In genomic region chr2:45072862-45073237, GRCh38 we compare ENCODE assay signal across 20 cellular contexts.
"Had no signal": no experiment of that assay in that cellular context is flagged by ENCODE, and none has a peak within 500 bp of the region (broad histone marks: within the 10 kb centered on the region; RNA-seq: fewer than 3 reads in every experiment).

No MANE protein-coding gene starts in this region.

- H3K36me3 ChIP-seq: colonic mucosa, heart left ventricle, prostate gland, thoracic aorta, upper lobe of left lung had no signal

- H3K4me3 ChIP-seq: colonic mucosa, heart left ventricle, prostate gland, thoracic aorta, upper lobe of left lung had no signal

- H3K9me3 ChIP-seq: colonic mucosa, heart left ventricle, prostate gland, thoracic aorta, upper lobe of left lung had no signal

- H3K27me3 ChIP-seq: colonic mucosa, upper lobe of left lung had no signal

- H3K4me1 ChIP-seq: colonic mucosa, heart left ventricle, prostate gland, upper lobe of left lung had no signal

- ATAC-seq: activated CD4-positive, CD25-positive, alpha-beta regulatory T cell treated with anti-CD3 and anti-CD28 coated beads, Interleukin-2, amount 50 U/mL, for 24 hours; activated CD8-positive, alpha-beta T cell treated with anti-CD3 and anti-CD28 coated beads, Interleukin-2, amount 10 ng/mL, durations not matched to agents 7 days and 5 days; activated naive CD4-positive, alpha-beta T cell treated with anti-CD3 and anti-CD28 coated beads, Interleukin-2, amount 50 U/mL, for 72 hours; activated T-helper 17 cell treated with anti-CD3 and anti-CD28 coated beads, Interleukin-2, amount 50 U/mL, for 72 hours; heart left ventricle; right cardiac atrium; T-cell had no signal

- DNase-seq: activated CD4-positive, alpha-beta T cell treated with anti-CD3 and anti-CD28 coated beads, Interleukin-2, amount 50 U/mL, for 1 hour; activated T-cell treated with anti-CD3 and anti-CD28 coated beads, Interleukin-2, amount 50 U/mL, for 24 hours; aorta; central memory CD4-positive, alpha-beta T cell; colonic mucosa; endodermal cell; heart left ventricle; kidney; right cardiac atrium; stimulated activated CD4-positive, alpha-beta T cell treated with anti-CD3 and anti-CD28 coated beads, Interleukin-4, amount 100 ng/mL, for 24 hours; stimulated activated naive CD4-positive, alpha-beta T cell treated with Interleukin-2 at 50 U/mL for 16 hours; T-cell had no signal

- H3K27ac ChIP-seq: colonic mucosa, heart left ventricle, prostate gland, thoracic aorta, upper lobe of left lung, VCaP had no signal
